13 cellular contexts compared by ENCODE assay signal in genomic region chr16:25005445-25006306, GRCh38. TPM values are rescaled to one million over a fixed set of nuclear protein-coding genes. Genes with fewer than 3 reads are reported as not detected.
DNase-seq lines count a peak whose midpoint lies in the region; ATAC-seq, FAIRE-seq and TF ChIP-seq lines count a peak whose summit lies in the region.
"Had no signal": no experiment of that assay in that cellular context is flagged by ENCODE, and none has a peak within 500 bp of the region (broad histone marks: within the 10 kb centered on the region; RNA-seq: fewer than 3 reads in every experiment).

No MANE protein-coding gene starts in this region.

- TF ChIP-seq CTCF in A549 (IDR thresholded peaks at IDR 0.05), result no peak
- no peak for TF ChIP-seq CTCF in gastroesophageal sphincter (IDR thresholded peaks at IDR 0.05)
- no peak for TF ChIP-seq CTCF in CD8-positive, alpha-beta T cell (IDR thresholded peaks at IDR 0.05)

- H3K27me3 ChIP-seq in gastroesophageal sphincter, result no peaks in the 10 kb centered on the region
- H3K27me3 ChIP-seq in CD8-positive, alpha-beta T cell (ENCODE audit: insufficient read depth, low read length), result no peaks in the 10 kb centered on the region
- H3K27me3 ChIP-seq: neutrophil had no signal

- 82% methylated on average over 4 of the region's 4 CpGs for WGBS in A549 (ENCODE audit: missing lambda C conversion rate)
- 66 to 89% methylated on average over 4 of the region's 4 CpGs for WGBS in gastroesophageal sphincter (ENCODE audit: low coverage in 1 of 2), 2 donors

- intact Hi-C loops in CD8-positive, alpha-beta T cell (cut with DNase I, micrococcal nuclease), result no loop called here

- TF ChIP-seq POLR2A in A549 (IDR thresholded peaks at IDR 0.05; ENCODE audit: low read length) (no peak), gastroesophageal sphincter (IDR thresholded peaks at IDR 0.05) (no peak)

- no peaks in the 10 kb centered on the region for H3K9me3 Mint-ChIP-seq in CD8-positive, alpha-beta T cell

- H3K27ac Mint-ChIP-seq in CD8-positive, alpha-beta T cell, result no peak overlapping the region

- H3K27ac ChIP-seq in A549, result no peak overlapping the region
- peak overlapping the region in 1 of 4 donors; percentile 46 for H3K27ac ChIP-seq in gastroesophageal sphincter
- no peak overlapping the region for H3K27ac ChIP-seq in CD8-positive, alpha-beta T cell (ENCODE audit: low read depth, low read length)
- H3K27ac ChIP-seq: neutrophil, SK-N-MC had no signal

- H3K9me3 ChIP-seq in A549 (no peaks in the 10 kb centered on the region), gastroesophageal sphincter (no peaks in the 10 kb centered on the region)
- H3K9me3 ChIP-seq in CD8-positive, alpha-beta T cell (ENCODE audit: low read length), result no peaks in the 10 kb centered on the region
- H3K9me3 ChIP-seq: neutrophil had no signal

- H3K36me3 ChIP-seq in gastroesophageal sphincter, result no peaks in the 10 kb centered on the region
- H3K36me3 ChIP-seq in CD8-positive, alpha-beta T cell (ENCODE audit: insufficient read depth, low read length), result no peaks in the 10 kb centered on the region
- H3K36me3 ChIP-seq: neutrophil had no signal

- peaks cover 64% of the 10 kb centered on the region for H3K4me1 Mint-ChIP-seq in CD8-positive, alpha-beta T cell (ENCODE audit: low read depth)

- POLR2A ChIA-PET in A549 (lab: Yijun Ruan, JAX), result no interaction called here
- POLR2A ChIA-PET in CD8-positive, alpha-beta T cell (lab: Charles Lee), result interaction anchor here (1.1 kb wide), 1 partner anchor 10 kb away, joined by 3 read pairs; the partner anchor contains the start of gene ARHGAP17

- H3K4me1 ChIP-seq in A549 (peaks cover 26% of the 10 kb centered on the region), gastroesophageal sphincter (peaks cover 0 to 84% (median 39%) of the 10 kb centered on the region in 3 donors)
- peaks cover 13% of the 10 kb centered on the region for H3K4me1 ChIP-seq in CD8-positive, alpha-beta T cell (ENCODE audit: insufficient read depth, low read length)

- no peak for TF ChIP-seq RAD21 in A549 (conservative IDR thresholded peaks at IDR 0.05 in 1 of 2, IDR thresholded peaks at IDR 0.05 in 1 of 2)

- CTCF ChIA-PET in A549 (lab: Yijun Ruan, JAX), result interaction anchor here (1.2 kb wide), 1 partner anchor 13 kb away, joined by 3 read pairs; no protein-coding TSS in a partner anchor
- CTCF ChIA-PET in CD8-positive, alpha-beta T cell (lab: Charles Lee), result no interaction called here

- no peak for TF ChIP-seq EP300 in A549 (IDR thresholded peaks at IDR 0.05)
- no peak for TF ChIP-seq EP300 in gastroesophageal sphincter (IDR thresholded peaks at IDR 0.05)

- H3K4me3 Mint-ChIP-seq in CD8-positive, alpha-beta T cell, result no peak overlapping the region

- no peak for ATAC-seq in A549
- peak; percentile 50 for ATAC-seq in gastroesophageal sphincter
- ATAC-seq in GM18870 (IDR thresholded peaks at IDR 0.05; ENCODE audit: unreplicated experiment), result no peak
- ATAC-seq in HG03565 (IDR thresholded peaks at IDR 0.05; ENCODE audit: unreplicated experiment), result no peak
- ATAC-seq in CD8-positive, alpha-beta T cell, result no peak

- H3K27me3 Mint-ChIP-seq in CD8-positive, alpha-beta T cell (ENCODE audit: low read depth), result no peaks in the 10 kb centered on the region

- FAIRE-seq in A549 (lab: Jason Lieb, UNC), result no peak

- peaks cover 21% of the 10 kb centered on the region for H3K36me3 Mint-ChIP-seq in CD8-positive, alpha-beta T cell

- no peak overlapping the region for H3K4me2 ChIP-seq in A549

- DNase-seq in A549 (ENCODE audit: low read depth in 1 of 2, low spot score in 1 of 2), result no peak
- DNase-seq in CD1c-positive myeloid dendritic cell (ENCODE audit: extremely low spot score), result peak; percentile 51
- DNase-seq in OCI-M1 (lab: John Stamatoyannopoulos, UW), result peak; percentile 42
- DNase-seq in inferior parietal cortex (ENCODE audit: extremely low spot score), result no peak
- DNase-seq in CD8-positive, alpha-beta T cell, result no peak
- DNase-seq: activated CD4-positive, alpha-beta T cell treated with anti-CD3 and anti-CD28 coated beads for 1 hour; Kasumi-1; NCI-H345 had no signal

- no peak overlapping the region for H3K4me3 ChIP-seq in A549
- no peak overlapping the region for H3K4me3 ChIP-seq in gastroesophageal sphincter
- no peak overlapping the region for H3K4me3 ChIP-seq in CD8-positive, alpha-beta T cell (ENCODE audit: low read depth, low read length)
- H3K4me3 ChIP-seq: SK-N-MC had no signal

TF ChIP-seq in A549, 52 proteins besides CTCF, POLR2A, EP300 and RAD21:
- TF ChIP-seq E2F6 (IDR thresholded peaks at IDR 0.05; ENCODE audit: borderline replicate concordance, low read depth) (no peak), CEBPB (IDR thresholded peaks at IDR 0.05) (peak; percentile 93 to 98)

RNA-seq across cellular contexts. Expression of gene ARHGAP17, which starts 9.5 kb away (rescaled TPM):
- polyA plus RNA-seq in A549 (2011; rRNA removed) (28.2 and 46.4 TPM in 2 replicates), A549 (2017; fragmentation: RNase III; extraction: RNeasy Plus Mini Kit Qiagen cat#74134 plus additional on column Dnase treatment) (35.7 to 37.8 TPM (median 37.6 TPM) in 3 replicates)
- 28.5 and 35.8 TPM in 2 replicates for polyA plus RNA-seq in A549 (2012; cell fraction: cytosol; rRNA removed)
- 40.6 and 59.5 TPM in 2 replicates for polyA plus RNA-seq in A549 (2012; cell fraction: nucleus; rRNA removed)
- polyA minus RNA-seq in A549 (2011; rRNA and poly(A)+ RNA removed), result 43.7 and 44.1 TPM in 2 replicates
- 10 to 100 TPM; 40.8 to 51.2 (median 46.2) TPM for total RNA-seq in gastroesophageal sphincter
- 10 to 100 TPM; 53.8 to 62.8 TPM for total RNA-seq in CD8-positive, alpha-beta T cell

Comparison
In these comparisons a context has a peak if more than half of its experiments do, and no peak if none do; other contexts are left out.
1. DNase-seq: peak in CD1c-positive myeloid dendritic cell (single experiment) and OCI-M1 (single experiment); none in A549 (0 of 2), inferior parietal cortex (single experiment) and CD8-positive, alpha-beta T cell (0 of 7).